In genomic region chr13:23985846-23986245, GRCh38 we compare ENCODE assay signal across 20 cellular contexts.
DNase-seq lines count a peak whose midpoint lies in the region; ATAC-seq and TF ChIP-seq lines count a peak whose summit lies in the region.
"Had no signal": no experiment of that assay in that cellular context is flagged by ENCODE, and none has a peak within 500 bp of the region (broad histone marks: within the 10 kb centered on the region; RNA-seq: fewer than 3 reads in every experiment).

No MANE protein-coding gene starts in this region.

- H3K27ac ChIP-seq in body of pancreas: peak overlapping the region in 3 of 4 donors; percentile 20 to 64 (median 50)
- H3K27ac ChIP-seq in parathyroid adenoma: peak overlapping the region; percentile 71
- H3K27ac ChIP-seq: heart right ventricle, tibial artery had no signal

- peak; percentile 28 for DNase-seq in DMS79 treated with DMSO at 0.1 percent for 48 hours (lab: John Stamatoyannopoulos, UW)
- peak; percentile 69 for DNase-seq in NCI-H2171 treated with DMSO at 0.1 percent for 48 hours (lab: John Stamatoyannopoulos, UW)
- no peak for DNase-seq in body of pancreas
- DNase-seq in NCI-H1048 (lab: John Stamatoyannopoulos, UW): no peak
- no peak for DNase-seq in NCI-H748 treated with DMSO at 0.1 percent for 48 hours (lab: John Stamatoyannopoulos, UW)
- DNase-seq: activated CD4-positive, alpha-beta T cell treated with anti-CD3 and anti-CD28 coated beads, Interleukin-2, amount 10 ng/mL, durations not matched to agents 7 days and 5 days; activated CD8-positive, alpha-beta memory T cell treated with anti-CD3 and anti-CD28 coated beads, Interleukin-2, amount 50 U/mL, for 4 hours; CD8-positive, alpha-beta memory T cell; cortex of kidney; H9; heart right ventricle; mucosa of descending colon; NCI-H446 treated with DMSO at 0.1 percent for 48 hours; stimulated activated CD4-positive, alpha-beta T cell treated with anti-CD3 and anti-CD28 coated beads, Interleukin-4, amount 100 ng/mL, for 1 hour; stimulated activated naive CD8-positive, alpha-beta T cell treated with anti-CD3 and anti-CD28 coated beads, Interleukin-15, Interleukin-2, amounts not matched to agents 100 U/mL and 50 U/mL, for 24 hours; tibial artery had no signal

- no peak overlapping the region for H2AFZ ChIP-seq in parathyroid adenoma

- H3K79me2 ChIP-seq in parathyroid adenoma: peaks cover 4% of the 10 kb centered on the region

- H3K4me3 ChIP-seq in body of pancreas: no peak overlapping the region
- no peak overlapping the region for H3K4me3 ChIP-seq in parathyroid adenoma (ENCODE audit: low read depth, low read length)
- H3K4me3 ChIP-seq: heart right ventricle, mucosa of descending colon, skin epidermis, tibial artery had no signal

- no peak overlapping the region for H3K9ac ChIP-seq in parathyroid adenoma

- intact Hi-C loops in body of pancreas (cut with DNase I): no loop called here

- no peaks in the 10 kb centered on the region for H3K9me3 ChIP-seq in body of pancreas
- H3K9me3 ChIP-seq in parathyroid adenoma (ENCODE audit: control insufficient read depth, low read length): no peaks in the 10 kb centered on the region
- H3K9me3 ChIP-seq: heart right ventricle, mucosa of descending colon, tibial artery had no signal

- TF ChIP-seq CTCF in body of pancreas (IDR thresholded peaks at IDR 0.05): no peak
- no peak for TF ChIP-seq CTCF in parathyroid adenoma (IDR thresholded peaks at IDR 0.05)

- TF ChIP-seq POLR2A in body of pancreas (IDR thresholded peaks at IDR 0.05): no peak

- ATAC-seq in body of pancreas: no peak
- ATAC-seq in HG03354 (IDR thresholded peaks at IDR 0.05; ENCODE audit: poor library complexity, severe bottlenecking, unreplicated experiment): no peak
- ATAC-seq: Right ventricle myocardium inferior; stimulated activated naive CD8-positive, alpha-beta T cell treated with anti-CD3 and anti-CD28 coated beads, Interleukin-15, Interleukin-2, amounts not matched to agents 100 U/mL and 50 U/mL, for 24 hours had no signal

- 72 to 74% methylated on average over 11 of the region's 11 CpGs for WGBS in body of pancreas, 2 donors

- H3K4me1 ChIP-seq in body of pancreas (peaks cover 44% of the 10 kb centered on the region), parathyroid adenoma (peaks cover 28% of the 10 kb centered on the region)
- H3K4me1 ChIP-seq: tibial artery had no signal

- no peaks in the 10 kb centered on the region for H3K36me3 ChIP-seq in body of pancreas (replicated peaks in 1 of 2; ENCODE audit: insufficient read depth in 1 of 2, low read depth in 2 of 2)
- H3K36me3 ChIP-seq in parathyroid adenoma (ENCODE audit: control insufficient read depth, insufficient read depth, low read length): no peaks in the 10 kb centered on the region
- H3K36me3 ChIP-seq: heart right ventricle, tibial artery had no signal

- no peak overlapping the region for H3K4me2 ChIP-seq in parathyroid adenoma (ENCODE audit: low read length)

- H3K27me3 ChIP-seq in body of pancreas (no peaks in the 10 kb centered on the region), parathyroid adenoma (ENCODE audit: control insufficient read depth, insufficient read depth, low read length) (no peaks in the 10 kb centered on the region)
- H3K27me3 ChIP-seq: heart right ventricle, tibial artery had no signal

Comparison
In these comparisons a context has a peak if more than half of its experiments do, and no peak if none do; other contexts are left out.
1. DNase-seq: peak in DMS79 treated with DMSO at 0.1 percent for 48 hours (single experiment) and NCI-H2171 treated with DMSO at 0.1 percent for 48 hours (single experiment); none in body of pancreas (0 of 4), NCI-H1048 (single experiment) and NCI-H748 treated with DMSO at 0.1 percent for 48 hours (single experiment).